1 cellular context compared by ENCODE assay signal in genomic region chr2:160376576-160376975, GRCh38.
A peak's percentile ranks its signal among the peaks of the same experiment; 100 is the strongest.
TF ChIP-seq lines count a peak whose summit lies in the region.

No MANE protein-coding gene starts in this region.

TF ChIP-seq in H1, 55 proteins besides CTCF, POLR2A, EP300 and RAD21:
- TF ChIP-seq TBP (IDR thresholded peaks at IDR 0.05; ENCODE audit: low read depth, low read length) (no peak), TEAD4 (IDR thresholded peaks at IDR 0.05; ENCODE audit: low read depth, low read length) (peak; percentile 45; the same call in 1 of the 2 replicates), PHF8 (conservative IDR thresholded peaks at IDR 0.05; ENCODE audit: low read depth, low read length) (no peak), TAF7 (optimal IDR thresholded peaks at IDR 0.05; ENCODE audit: borderline replicate concordance, low read depth, low read length) (no peak), MAFK (IDR thresholded peaks at IDR 0.05; ENCODE audit: low read depth, low read length) (no peak)
